In genomic region chr1:68799096-68799495, GRCh38 we compare ENCODE assay signal across 18 cellular contexts.
DNase-seq lines count a peak whose midpoint lies in the region; ATAC-seq and TF ChIP-seq lines count a peak whose summit lies in the region.
"Had no signal": no experiment of that assay in that cellular context is flagged by ENCODE, and none has a peak within 500 bp of the region (broad histone marks: within the 10 kb centered on the region; RNA-seq: fewer than 3 reads in every experiment).

No MANE protein-coding gene starts in this region.

- no peak overlapping the region for H3K9ac ChIP-seq in smooth muscle cell (ENCODE audit: low read depth)
- H3K9ac ChIP-seq: BLaER1 treated with 17β-estradiol and CSF1 and Interleukin-3, amounts not matched to agents 10 nM and 100 nM; GM23248 had no signal

- no peak overlapping the region for H2AFZ ChIP-seq in smooth muscle cell (ENCODE audit: low read depth)
- H2AFZ ChIP-seq: GM23248 had no signal

- no peaks in the 10 kb centered on the region for H3K79me2 ChIP-seq in smooth muscle cell (ENCODE audit: low read depth)

- no peak overlapping the region for H3K4me3 Mint-ChIP-seq in effector memory CD8-positive, alpha-beta T cell
- H3K4me3 Mint-ChIP-seq: B cell; CD8-positive, alpha-beta T cell had no signal

- H3F3A ChIP-seq in smooth muscle cell (ENCODE audit: low read depth), result no peaks in the 10 kb centered on the region

- TF ChIP-seq CTCF in smooth muscle cell (IDR thresholded peaks at IDR 0.05; ENCODE audit: borderline replicate concordance, insufficient read depth, poor library complexity, severe bottlenecking), result no peak

- no peaks in the 10 kb centered on the region for H3K4me1 Mint-ChIP-seq in effector memory CD8-positive, alpha-beta T cell (ENCODE audit: low read depth in 2 of 2)
- H3K4me1 Mint-ChIP-seq: B cell had no signal

- ATAC-seq in left lobe of liver (peak; percentile 57), GM21529 (IDR thresholded peaks at IDR 0.05; ENCODE audit: unreplicated experiment) (no peak)
- no peak for ATAC-seq in effector memory CD8-positive, alpha-beta T cell (replicated peaks)
- ATAC-seq: CD8-positive, alpha-beta T cell had no signal

- no peaks in the 10 kb centered on the region for H4K20me1 ChIP-seq in smooth muscle cell (ENCODE audit: low read depth)
- H4K20me1 ChIP-seq: BLaER1 treated with 17β-estradiol and CSF1 and Interleukin-3, amounts not matched to agents 10 nM and 100 nM had no signal

- no peak overlapping the region for H3K4me3 ChIP-seq in smooth muscle cell
- H3K4me3 ChIP-seq: BLaER1 treated with 17β-estradiol and CSF1 and Interleukin-3, amounts not matched to agents 10 nM and 100 nM; GM23248 had no signal

- H3K27ac ChIP-seq in smooth muscle cell (ENCODE audit: low read depth), result no peak overlapping the region
- H3K27ac ChIP-seq: BLaER1 treated with 17β-estradiol and CSF1 and Interleukin-3, amounts not matched to agents 10 nM and 100 nM; GM23248; HL-60 had no signal

- peak overlapping the region; percentile 32 for H3K4me2 ChIP-seq in smooth muscle cell
- H3K4me2 ChIP-seq: BLaER1 treated with 17β-estradiol and CSF1 and Interleukin-3, amounts not matched to agents 10 nM and 100 nM had no signal

- peaks cover 0 to 3% of the 10 kb centered on the region in 2 donors for H3K9me3 Mint-ChIP-seq in effector memory CD8-positive, alpha-beta T cell
- H3K9me3 Mint-ChIP-seq: CD8-positive, alpha-beta T cell had no signal

- peak; percentile 81 for DNase-seq in H4 (ENCODE audit: low spot score)
- peak; percentile 4 for DNase-seq in OCI-M1 (lab: John Stamatoyannopoulos, UW)
- no peak for DNase-seq in left lobe of liver (ENCODE audit: low spot score)
- DNase-seq in smooth muscle cell (lab: John Stamatoyannopoulos, UW; ENCODE audit: unreplicated experiment), result no peak
- DNase-seq in effector memory CD8-positive, alpha-beta T cell, result no peak
- DNase-seq in activated gamma-delta T cell treated with Interleukin-2 at 50 U/mL for 16 hours, result no peak
- no peak for DNase-seq in NCI-H526 (lab: John Stamatoyannopoulos, UW)
- DNase-seq: Calu3; CD8-positive, alpha-beta T cell; DMS79 treated with DMSO at 0.1 percent for 48 hours; GF-D8; GM23248; HCEC 1CT; IMR-90 had no signal

- H3K27ac Mint-ChIP-seq in effector memory CD8-positive, alpha-beta T cell, result no peak overlapping the region
- H3K27ac Mint-ChIP-seq: B cell; CD8-positive, alpha-beta T cell had no signal

- no peaks in the 10 kb centered on the region for H3K9me3 ChIP-seq in smooth muscle cell (replicated peaks; ENCODE audit: low read depth)
- H3K9me3 ChIP-seq: BLaER1 treated with 17β-estradiol and CSF1 and Interleukin-3, amounts not matched to agents 10 nM and 100 nM had no signal

- no peaks in the 10 kb centered on the region for H3K36me3 ChIP-seq in smooth muscle cell (ENCODE audit: low read depth)
- H3K36me3 ChIP-seq: BLaER1 treated with 17β-estradiol and CSF1 and Interleukin-3, amounts not matched to agents 10 nM and 100 nM had no signal

- no peaks in the 10 kb centered on the region for H3K4me1 ChIP-seq in smooth muscle cell (ENCODE audit: low read depth)

- H3K27me3 Mint-ChIP-seq in effector memory CD8-positive, alpha-beta T cell, result no peaks in the 10 kb centered on the region
- H3K27me3 Mint-ChIP-seq: B cell had no signal

- H3K27me3 ChIP-seq in smooth muscle cell (ENCODE audit: low read depth), result no peaks in the 10 kb centered on the region
- H3K27me3 ChIP-seq: BLaER1 treated with 17β-estradiol and CSF1 and Interleukin-3, amounts not matched to agents 10 nM and 100 nM had no signal

- H3K36me3 Mint-ChIP-seq in effector memory CD8-positive, alpha-beta T cell (ENCODE audit: insufficient read depth), result no peaks in the 10 kb centered on the region
- H3K36me3 Mint-ChIP-seq: CD8-positive, alpha-beta T cell had no signal

Comparison
In these comparisons a context has a peak if more than half of its experiments do, and no peak if none do; other contexts are left out.
1. DNase-seq: peak in H4 (single experiment) and OCI-M1 (single experiment); none in left lobe of liver (single experiment), smooth muscle cell (single experiment), effector memory CD8-positive, alpha-beta T cell (0 of 3), activated gamma-delta T cell treated with Interleukin-2 at 50 U/mL for 16 hours (single experiment) and NCI-H526 (0 of 2).